ENCODE assay signal across 1 cellular context in the genomic region with DNA sequence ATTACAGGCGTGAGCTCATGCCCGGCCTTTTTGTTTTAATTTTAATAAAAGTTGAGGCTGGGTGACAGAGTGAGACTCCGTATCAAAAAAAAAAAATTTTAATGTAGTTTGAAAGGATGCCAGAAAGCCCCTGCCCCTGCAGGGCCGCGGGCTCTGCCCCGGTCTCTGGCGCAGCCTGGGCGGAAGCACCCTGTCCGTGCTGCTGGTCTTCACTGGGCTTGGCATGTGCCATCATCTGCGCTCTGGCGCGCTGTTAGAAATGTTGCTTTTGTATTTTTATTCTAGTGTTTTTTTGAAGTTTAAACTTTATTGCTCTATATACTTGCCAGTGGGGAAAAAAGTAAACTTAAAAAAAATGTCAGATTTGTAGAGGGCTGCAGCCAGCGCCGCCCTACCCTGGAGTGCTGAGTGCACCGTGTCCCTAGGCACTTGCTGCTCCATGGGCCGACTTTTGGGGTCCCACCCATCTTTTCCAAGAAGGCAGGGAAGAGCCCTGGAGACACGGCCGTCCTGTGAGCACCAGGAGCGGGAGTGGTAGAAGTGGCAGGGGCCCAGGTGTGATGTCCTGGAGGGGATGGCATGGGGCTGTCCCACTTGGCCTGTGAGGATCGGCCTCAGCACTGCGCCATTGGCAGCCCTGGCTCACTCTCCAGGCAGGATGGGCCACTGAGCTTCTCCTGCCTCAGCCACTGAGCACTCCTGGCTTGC.
TF ChIP-seq lines count a peak whose summit lies in the region.

No MANE protein-coding gene starts in this region.

TF ChIP-seq in HepG2, 621 proteins besides CTCF, POLR2A, EP300 and RAD21:
- TF ChIP-seq RBFOX2 (IDR thresholded peaks at IDR 0.05; ENCODE audit: low read depth, low read length) (0 out of 2 replicates have a peak, but pooled peaks have one; percentile 42), AKAP8 (CRISPR knock-in tag; IDR thresholded peaks at IDR 0.05) (peak; percentile 78; the same call in 1 of the 2 replicates), CREM (IDR thresholded peaks at IDR 0.05) (no peak), CREM (CRISPR knock-in tag; IDR thresholded peaks at IDR 0.05) (no peak), ZNF577 (CRISPR knock-in tag; IDR thresholded peaks at IDR 0.05; ENCODE audit: borderline replicate concordance, low read depth) (no peak), AGO2 (optimal IDR thresholded peaks at IDR 0.05; ENCODE audit: low read depth, low read length) (peak; percentile 28)
TF ChIP-seq in HepG2: peak in this region for 3.
